8 cellular contexts compared by ENCODE assay signal in the genomic region with DNA sequence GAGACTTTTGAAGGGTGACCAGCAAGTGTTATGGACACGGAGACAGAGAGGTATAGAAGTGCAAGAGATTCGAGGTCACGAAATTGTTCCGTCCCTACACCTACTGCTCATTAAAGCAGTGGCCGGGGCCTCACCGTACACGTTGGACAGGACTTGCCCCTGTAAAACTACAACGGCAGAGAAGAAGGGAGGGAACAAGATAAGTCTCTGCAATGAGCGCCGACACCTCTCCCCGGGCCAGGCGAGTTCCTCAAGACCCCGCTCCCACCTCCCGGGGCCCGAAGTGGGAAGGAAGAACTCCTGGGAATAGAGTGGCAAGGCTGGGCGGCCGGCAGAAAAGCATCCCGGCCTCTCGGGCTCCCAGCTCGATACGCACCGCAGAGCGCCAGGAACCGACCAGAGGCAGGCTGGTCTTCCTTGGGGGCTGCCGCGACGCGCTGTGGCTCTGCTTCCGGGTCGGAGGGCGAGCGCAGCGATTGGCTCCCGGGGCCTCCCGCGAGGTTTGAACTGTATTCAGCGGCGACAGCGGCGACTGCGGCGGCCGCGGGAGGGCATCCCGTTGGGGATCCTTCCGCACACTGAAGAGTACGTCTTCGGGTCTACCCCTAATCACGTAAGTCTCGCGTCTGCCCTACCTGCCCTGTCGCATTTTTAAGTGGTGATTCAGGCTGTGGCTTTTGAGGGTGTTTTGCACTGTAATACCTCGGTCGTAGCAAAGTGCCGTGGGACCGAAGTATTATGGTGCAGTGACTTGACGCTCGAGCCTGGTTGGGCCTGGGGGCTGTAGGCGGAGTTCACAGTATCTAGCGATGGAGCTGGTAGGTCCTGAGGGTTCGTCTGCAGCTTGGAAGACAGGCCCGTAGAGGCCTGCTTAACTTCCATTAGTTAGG. TPM values are rescaled to one million over a fixed set of nuclear protein-coding genes. Genes with fewer than 3 reads are reported as not detected.
DNase-seq lines count a peak whose midpoint lies in the region; ATAC-seq and TF ChIP-seq lines count a peak whose summit lies in the region.

A gene with protein sequence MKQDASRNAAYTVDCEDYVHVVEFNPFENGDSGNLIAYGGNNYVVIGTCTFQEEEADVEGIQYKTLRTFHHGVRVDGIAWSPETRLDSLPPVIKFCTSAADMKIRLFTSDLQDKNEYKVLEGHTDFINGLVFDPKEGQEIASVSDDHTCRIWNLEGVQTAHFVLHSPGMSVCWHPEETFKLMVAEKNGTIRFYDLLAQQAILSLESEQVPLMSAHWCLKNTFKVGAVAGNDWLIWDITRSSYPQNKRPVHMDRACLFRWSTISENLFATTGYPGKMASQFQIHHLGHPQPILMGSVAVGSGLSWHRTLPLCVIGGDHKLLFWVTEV (minus strand): TSS at position 441 of the 890 bp plus-strand sequence. CDS start 1,596 bp downstream, outside the sequence.
A gene with protein sequence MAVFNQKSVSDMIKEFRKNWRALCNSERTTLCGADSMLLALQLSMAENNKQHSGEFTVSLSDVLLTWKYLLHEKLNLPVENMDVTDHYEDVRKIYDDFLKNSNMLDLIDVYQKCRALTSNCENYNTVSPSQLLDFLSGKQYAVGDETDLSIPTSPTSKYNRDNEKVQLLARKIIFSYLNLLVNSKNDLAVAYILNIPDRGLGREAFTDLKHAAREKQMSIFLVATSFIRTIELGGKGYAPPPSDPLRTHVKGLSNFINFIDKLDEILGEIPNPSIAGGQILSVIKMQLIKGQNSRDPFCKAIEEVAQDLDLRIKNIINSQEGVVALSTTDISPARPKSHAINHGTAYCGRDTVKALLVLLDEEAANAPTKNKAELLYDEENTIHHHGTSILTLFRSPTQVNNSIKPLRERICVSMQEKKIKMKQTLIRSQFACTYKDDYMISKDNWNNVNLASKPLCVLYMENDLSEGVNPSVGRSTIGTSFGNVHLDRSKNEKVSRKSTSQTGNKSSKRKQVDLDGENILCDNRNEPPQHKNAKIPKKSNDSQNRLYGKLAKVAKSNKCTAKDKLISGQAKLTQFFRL (plus strand): TSS at position 510 of the 890 bp plus-strand sequence. CDS start 3,706 bp downstream, outside the sequence.

- H3K4me1 Mint-ChIP-seq in nephron progenitor cell: peaks cover 37% of the 10 kb centered on the region
- peaks cover 26% of the 10 kb centered on the region for H3K4me1 Mint-ChIP-seq in stimulated activated naive CD8-positive, alpha-beta T cell treated with anti-CD3 and anti-CD28 coated beads, Interleukin-15, amount 100 ng/mL, for 72 hours

- ATAC-seq in stimulated activated naive CD8-positive, alpha-beta T cell treated with anti-CD3 and anti-CD28 coated beads, Interleukin-15, amount 100 ng/mL, for 72 hours: peak; percentile 97

- H3K36me3 Mint-ChIP-seq in nephron progenitor cell (ENCODE audit: low read depth): peaks cover 39% of the 10 kb centered on the region

- H3K27me3 Mint-ChIP-seq in nephron progenitor cell (ENCODE audit: low read depth, poor library complexity): no peaks in the 10 kb centered on the region
- H3K27me3 Mint-ChIP-seq in stimulated activated naive CD8-positive, alpha-beta T cell treated with anti-CD3 and anti-CD28 coated beads, Interleukin-15, amount 100 ng/mL, for 72 hours: no peaks in the 10 kb centered on the region

- H3K4me3 Mint-ChIP-seq in nephron progenitor cell: peak within 1 kb of the TSS; percentile 93
- H3K4me3 Mint-ChIP-seq in stimulated activated naive CD8-positive, alpha-beta T cell treated with anti-CD3 and anti-CD28 coated beads, Interleukin-15, amount 100 ng/mL, for 72 hours: peak within 1 kb of the TSS; percentile 79 to 94

- TF ChIP-seq POLR2A in Raji (IDR thresholded peaks at IDR 0.05; ENCODE audit: insufficient read depth, low read depth, low read length): peak; percentile 82

- H3K27ac Mint-ChIP-seq in nephron progenitor cell: peak within 1 kb of the TSS; percentile 93
- H3K27ac Mint-ChIP-seq in stimulated activated naive CD8-positive, alpha-beta T cell treated with anti-CD3 and anti-CD28 coated beads, Interleukin-15, amount 100 ng/mL, for 72 hours: peak within 1 kb of the TSS; percentile 92 to 98

- peak within 1 kb of the TSS; percentile 82 for H3K4me3 ChIP-seq in LNCaP clone FGC (ENCODE audit: low read depth, low read length)

- H3K9me3 Mint-ChIP-seq in nephron progenitor cell: no peaks in the 10 kb centered on the region
- no peaks in the 10 kb centered on the region for H3K9me3 Mint-ChIP-seq in stimulated activated naive CD8-positive, alpha-beta T cell treated with anti-CD3 and anti-CD28 coated beads, Interleukin-15, amount 100 ng/mL, for 72 hours

- DNase-seq in ELR (ENCODE audit: low read depth) (peak; percentile 94), H4 (ENCODE audit: low spot score) (peak; percentile 84), LNCaP clone FGC (ENCODE audit: low read depth) (peak; percentile 67), fibroblast of the conjunctiva (ENCODE audit: low read depth) (peak; percentile 52), nephron progenitor cell (peak; percentile 91)
- peak; percentile 88 for DNase-seq in activated effector memory CD4-positive, alpha-beta T cell treated with Interleukin-2 at 50 U/mL for 16 hours
- DNase-seq in stimulated activated naive CD8-positive, alpha-beta T cell treated with anti-CD3 and anti-CD28 coated beads, Interleukin-15, amount 100 ng/mL, for 72 hours: peak; percentile 90 to 95

- TF ChIP-seq CTCF in LNCaP clone FGC (IDR thresholded peaks at IDR 0.05; ENCODE audit: control insufficient read depth, extremely low read depth, insufficient read depth) (0 out of 2 replicates have a peak, but pooled peaks have one; percentile 11), nephron progenitor cell (IDR thresholded peaks at IDR 0.05) (no peak)

RNA-seq across cellular contexts. Expression of the first gene that starts in this region (rescaled TPM):
- total RNA-seq in H4 (2014; rRNA removed; shearing (Covaris generic)): 126 and 139 TPM in 2 replicates

RNA-seq across cellular contexts. Expression of the second gene that starts in this region (rescaled TPM):
- total RNA-seq in H4 (2014; rRNA removed; shearing (Covaris generic)): 29.8 and 30.0 TPM in 2 replicates

Comparison
In these comparisons a context has a peak if more than half of its experiments do, and no peak if none do; other contexts are left out.
1. Peak in every context shown above with its lines: DNase-seq, ATAC-seq and H3K4me3 ChIP-seq.